2 cellular contexts compared by ENCODE assay signal in genomic region chr22:27148886-27149470, GRCh38.
TF ChIP-seq lines count a peak whose summit lies in the region.

No MANE protein-coding gene starts in this region.

TF ChIP-seq in HepG2, 621 proteins besides CTCF, POLR2A, EP300 and RAD21:
- no peak for TF ChIP-seq SOX6 (IDR thresholded peaks at IDR 0.05)
- TF ChIP-seq SOX6 (CRISPR knock-in tag; IDR thresholded peaks at IDR 0.05), result no peak
- TF ChIP-seq MTF1 (CRISPR knock-in tag; IDR thresholded peaks at IDR 0.05), result no peak
- TF ChIP-seq MAFK (conservative IDR thresholded peaks at IDR 0.05 in 1 of 2, IDR thresholded peaks at IDR 0.05 in 1 of 2; ENCODE audit: low read length in 2 of 2), result peak in 1 of 2 experiments; percentile 51; a peak in 2 of 4 replicates
- peak; percentile 76 for TF ChIP-seq NFE2L2 (IDR thresholded peaks at IDR 0.05; ENCODE audit: low read length)

TF ChIP-seq in K562, 482 proteins besides CTCF, POLR2A, EP300 and RAD21:
- TF ChIP-seq CBX1 (IDR thresholded peaks at IDR 0.05; ENCODE audit: low read depth), result no peak
- peak; percentile 52; the same call in 1 of the 2 replicates for TF ChIP-seq ZNF24 (IDR thresholded peaks at IDR 0.05)
- TF ChIP-seq NFE2L1 (tag; IDR thresholded peaks at IDR 0.05; ENCODE audit: borderline replicate concordance, low read depth), result 0 out of 2 replicates have a peak, but pooled peaks have one; percentile 13
- peak; percentile 36; the same call in 1 of the 2 replicates for TF ChIP-seq MAFF (IDR thresholded peaks at IDR 0.05; ENCODE audit: low read length)
- peak; percentile 42 for TF ChIP-seq MAFG (tag; conservative IDR thresholded peaks at IDR 0.05)
- peak; percentile 48 for TF ChIP-seq RBM25 (IDR thresholded peaks at IDR 0.05; ENCODE audit: low read depth, low read length, severe bottlenecking)
- TF ChIP-seq ZBTB5 (IDR thresholded peaks at IDR 0.05), result no peak
- TF ChIP-seq ZNF146 (CRISPR knock-in tag; IDR thresholded peaks at IDR 0.05; ENCODE audit: unreplicated experiment), result peak; percentile 83
